39 cellular contexts compared by ENCODE assay signal in the genomic region with DNA sequence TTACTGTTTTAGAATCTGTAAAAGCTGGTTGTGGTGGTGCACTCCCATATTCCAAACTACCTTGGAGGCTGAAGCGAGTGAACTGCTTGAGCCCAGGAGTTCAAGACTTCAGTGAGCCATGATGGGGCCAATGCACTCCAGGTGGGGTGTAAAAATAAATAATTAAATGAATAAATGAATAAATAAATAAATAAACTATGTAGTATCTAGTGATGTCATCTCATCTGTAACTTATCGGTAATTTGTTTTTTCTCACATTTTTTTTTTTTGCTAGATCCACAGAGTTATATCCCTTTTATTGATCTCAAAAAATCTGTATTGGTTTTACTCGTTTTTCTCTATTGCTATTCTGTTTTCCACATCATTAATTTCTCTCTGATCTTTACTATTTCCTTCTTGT. TPM values are rescaled to one million over a fixed set of nuclear protein-coding genes. Genes with fewer than 3 reads are reported as not detected.
"Had no signal": no experiment of that assay in that cellular context is flagged by ENCODE, and none has a peak within 500 bp of the region (broad histone marks: within the 10 kb centered on the region; RNA-seq: fewer than 3 reads in every experiment).

No MANE protein-coding gene starts in this region.

- FAIRE-seq: astrocyte, bronchial epithelial cell had no signal

- H3K4me1 ChIP-seq: breast epithelium had no signal

- H3K27me3 Mint-ChIP-seq: activated naive CD8-positive, alpha-beta T cell; activated naive CD8-positive, alpha-beta T cell treated with anti-CD3 and anti-CD28 coated beads, Interleukin-2, amount 50 U/mL, for 24 hours; activated T-helper 17 cell treated with anti-CD3 and anti-CD28 coated beads, Interleukin-2, amount 50 U/mL, for 72 hours had no signal

- H3K9me3 Mint-ChIP-seq: activated naive CD4-positive, alpha-beta T cell treated with anti-CD3 and anti-CD28 coated beads, Interleukin-2, amount 50 U/mL, for 24 hours; activated naive CD8-positive, alpha-beta T cell treated with anti-CD3 and anti-CD28 coated beads, Interleukin-2, amount 50 U/mL, for 24 hours; activated T-cell treated with anti-CD3 and anti-CD28 coated beads, Interleukin-2, amount 50 U/mL, for 4 hours; activated T-cell treated with anti-CD3 and anti-CD28 coated beads, Interleukin-2, amount 50 U/mL, for 72 hours; activated T-helper 17 cell treated with anti-CD3 and anti-CD28 coated beads, Interleukin-2, amount 50 U/mL, for 72 hours; central memory CD8-positive, alpha-beta T cell had no signal

- H3K27ac ChIP-seq: adrenal gland, ascending aorta, body of pancreas, brain microvascular endothelial cell, breast epithelium, cardiac muscle cell had no signal

- H3K4me3 Mint-ChIP-seq: activated naive CD4-positive, alpha-beta T cell treated with anti-CD3 and anti-CD28 coated beads for 36 hours; activated naive CD4-positive, alpha-beta T cell treated with anti-CD3 and anti-CD28 coated beads, Interleukin-2, amount 10 ng/mL, durations not matched to agents 7 days and 5 days; activated naive CD4-positive, alpha-beta T cell treated with anti-CD3 and anti-CD28 coated beads, Interleukin-2, amount 50 U/mL, for 24 hours; activated naive CD8-positive, alpha-beta T cell; activated naive CD8-positive, alpha-beta T cell treated with anti-CD3 and anti-CD28 coated beads for 36 hours; activated naive CD8-positive, alpha-beta T cell treated with anti-CD3 and anti-CD28 coated beads, Interleukin-2, amount 10 ng/mL, durations not matched to agents 7 days and 5 days; activated naive CD8-positive, alpha-beta T cell treated with anti-CD3 and anti-CD28 coated beads, Interleukin-2, amount 50 U/mL, for 24 hours; activated T-cell treated with anti-CD3 and anti-CD28 coated beads, Interleukin-2, amount 50 U/mL, for 24 hours; activated T-cell treated with anti-CD3 and anti-CD28 coated beads, Interleukin-2, amount 50 U/mL, for 4 hours; activated T-cell treated with anti-CD3 and anti-CD28 coated beads, Interleukin-2, amount 50 U/mL, for 72 hours; activated T-helper 1 cell treated with anti-CD3 and anti-CD28 coated beads, Interleukin-12 subunit alpha, Interleukin-12 subunit beta, Interleukin-2, Interleukin-4 antibody, amounts not matched to agents 30 ng/mL and 10 ng/mL and 1 ng/mL, durations not matched to agents 14 hours and 24 hours and 36 hours; activated T-helper 17 cell treated with anti-CD3 and anti-CD28 coated beads, Interleukin-2, amount 50 U/mL, for 72 hours; central memory CD8-positive, alpha-beta T cell had no signal

- ATAC-seq: activated naive CD4-positive, alpha-beta T cell treated with anti-CD3 and anti-CD28 coated beads, Interleukin-2, amount 50 U/mL, for 72 hours; activated naive CD8-positive, alpha-beta T cell treated with anti-CD3 and anti-CD28 coated beads, Interleukin-2, amount 50 U/mL, for 24 hours; activated T-cell treated with anti-CD3 and anti-CD28 coated beads, Interleukin-2, amount 50 U/mL, for 4 hours; activated T-cell treated with anti-CD3 and anti-CD28 coated beads, Interleukin-2, amount 50 U/mL, for 72 hours; activated T-helper 17 cell treated with anti-CD3 and anti-CD28 coated beads, Interleukin-2, amount 50 U/mL, for 72 hours; body of pancreas had no signal

- H3K27ac Mint-ChIP-seq: activated naive CD4-positive, alpha-beta T cell treated with anti-CD3 and anti-CD28 coated beads for 36 hours; activated naive CD4-positive, alpha-beta T cell treated with anti-CD3 and anti-CD28 coated beads, Interleukin-2, amount 10 ng/mL, durations not matched to agents 7 days and 5 days; activated naive CD4-positive, alpha-beta T cell treated with anti-CD3 and anti-CD28 coated beads, Interleukin-2, amount 50 U/mL, for 72 hours; activated naive CD8-positive, alpha-beta T cell; activated naive CD8-positive, alpha-beta T cell treated with anti-CD3 and anti-CD28 coated beads for 36 hours; activated naive CD8-positive, alpha-beta T cell treated with anti-CD3 and anti-CD28 coated beads, Interleukin-2, amount 10 ng/mL, durations not matched to agents 7 days and 5 days; activated naive CD8-positive, alpha-beta T cell treated with anti-CD3 and anti-CD28 coated beads, Interleukin-2, amount 50 U/mL, for 24 hours; activated T-cell treated with anti-CD3 and anti-CD28 coated beads, Interleukin-2, amount 50 U/mL, for 24 hours; activated T-cell treated with anti-CD3 and anti-CD28 coated beads, Interleukin-2, amount 50 U/mL, for 72 hours; activated T-helper 1 cell treated with anti-CD3 and anti-CD28 coated beads, Interleukin-12 subunit alpha, Interleukin-12 subunit beta, Interleukin-2, Interleukin-4 antibody, amounts not matched to agents 30 ng/mL and 10 ng/mL and 1 ng/mL, durations not matched to agents 14 hours and 24 hours and 36 hours; activated T-helper 17 cell treated with anti-CD3 and anti-CD28 coated beads, Interleukin-2, amount 50 U/mL, for 72 hours; activated T-helper 2 cell treated with anti-CD3 and anti-CD28 coated beads, Interferon-gamma antibody, Interleukin-2, Interleukin-4, amounts not matched to agents 10 μg/mL and 5 μg/mL and 100 μg/mL, durations not matched to agents 14 hours and 24 hours and 36 hours; brain had no signal

- H3K27me3 ChIP-seq: adrenal gland, ascending aorta, body of pancreas, brain microvascular endothelial cell, breast epithelium, cardiac muscle cell had no signal

- H3K9me3 ChIP-seq: adrenal gland, ascending aorta, body of pancreas, breast epithelium had no signal

- H3K4me3 ChIP-seq: adrenal gland, ascending aorta, body of pancreas, breast epithelium, cardiac muscle cell had no signal

- DNase-seq: activated effector memory CD4-positive, alpha-beta T cell treated with anti-CD3 and anti-CD28 coated beads, Interleukin-2, amount 50 U/mL, for 16 hours; activated effector memory CD4-positive, alpha-beta T cell treated with Interleukin-2 at 50 U/mL for 16 hours; activated gamma-delta T cell; activated gamma-delta T cell treated with Interleukin-2 at 50 U/mL for 16 hours; activated naive CD4-positive, alpha-beta T cell; activated naive CD4-positive, alpha-beta T cell treated with anti-CD3 and anti-CD28 coated beads for 36 hours; activated naive CD4-positive, alpha-beta T cell treated with anti-CD3 and anti-CD28 coated beads, Interleukin-2, amount 10 ng/mL, durations not matched to agents 7 days and 5 days; activated naive CD4-positive, alpha-beta T cell treated with anti-CD3 and anti-CD28 coated beads, Interleukin-2, amount 50 U/mL, for 16 hours; activated naive CD4-positive, alpha-beta T cell treated with Interleukin-2 at 50 U/mL for 16 hours; activated naive CD8-positive, alpha-beta T cell treated with anti-CD3 and anti-CD28 coated beads for 36 hours; activated naive CD8-positive, alpha-beta T cell treated with anti-CD3 and anti-CD28 coated beads, Interleukin-2, amount 10 ng/mL, durations not matched to agents 7 days and 5 days; activated naive CD8-positive, alpha-beta T cell treated with anti-CD3 and anti-CD28 coated beads, Interleukin-2, amount 50 U/mL, for 24 hours; activated T-cell treated with anti-CD3 and anti-CD28 coated beads, Interleukin-2, amount 50 U/mL, for 24 hours; activated T-cell treated with anti-CD3 and anti-CD28 coated beads, Interleukin-2, amount 50 U/mL, for 4 hours; activated T-cell treated with anti-CD3 and anti-CD28 coated beads, Interleukin-2, amount 50 U/mL, for 48 hours; activated T-cell treated with anti-CD3 and anti-CD28 coated beads, Interleukin-2, amount 50 U/mL, for 72 hours; adrenal gland; amniotic stem cell; amygdala; anterior cingulate cortex; aorta; body of pancreas; brain microvascular endothelial cell; caudate nucleus; central memory CD4-positive, alpha-beta T cell; cerebellar nuclear complex had no signal

- H3K36me3 ChIP-seq: adrenal gland, ascending aorta, brain microvascular endothelial cell, breast epithelium, cardiac muscle cell had no signal

RNA-seq across cellular contexts. Expression of a gene that starts 5.0 kb away (rescaled TPM):
- total RNA-seq: activated T-helper 1 cell treated with anti-CD3 and anti-CD28 coated beads, Interleukin-12 subunit alpha, Interleukin-12 subunit beta, Interleukin-2, Interleukin-4 antibody, amounts not matched to agents 30 ng/mL and 10 ng/mL and 1 ng/mL, durations not matched to agents 14 hours and 24 hours and 36 hours; ascending aorta had no signal
- polyA plus RNA-seq: aorta had no signal
